ENCODE assay signal across 11 cellular contexts in the genomic region with DNA sequence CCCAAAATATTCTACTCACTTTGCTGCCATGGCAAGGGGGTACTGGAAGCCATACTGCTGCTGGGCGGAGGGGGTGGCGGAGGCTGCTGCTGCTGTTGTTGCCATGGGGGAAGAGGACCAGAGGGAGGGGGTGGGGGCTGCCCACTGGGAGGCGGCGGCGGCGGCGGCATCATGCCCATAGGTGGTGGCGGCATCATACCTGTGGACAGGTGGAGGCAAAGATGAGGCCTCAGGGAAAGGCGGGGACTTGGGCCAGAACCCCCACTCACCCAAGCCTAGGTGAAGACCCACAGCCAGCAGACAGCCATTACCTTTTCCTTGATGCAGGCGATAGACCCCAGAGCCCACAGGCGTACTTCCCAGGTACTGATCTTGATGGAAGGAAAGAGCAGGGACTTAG. TPM values are rescaled to one million over a fixed set of nuclear protein-coding genes. Genes with fewer than 3 reads are reported as not detected.
DNase-seq lines count a peak whose midpoint lies in the region; ATAC-seq and TF ChIP-seq lines count a peak whose summit lies in the region.
"Had no signal": no experiment of that assay in that cellular context is flagged by ENCODE, and none has a peak within 500 bp of the region (broad histone marks: within the 10 kb centered on the region; RNA-seq: fewer than 3 reads in every experiment).

No MANE protein-coding gene starts in this region.

- peak overlapping the region; percentile 57 for H3K27ac ChIP-seq in CD4-positive, alpha-beta memory T cell (ENCODE audit: low read depth, low read length)
- H3K27ac ChIP-seq in GM23338 (ENCODE audit: low read depth) = peak overlapping the region; percentile 72

- peaks cover 40% of the 10 kb centered on the region for H3K79me2 ChIP-seq in GM23338 (replicated peaks; ENCODE audit: insufficient read depth)

- no peak for TF ChIP-seq CTCF in GM23338 (conservative IDR thresholded peaks at IDR 0.05; ENCODE audit: low read depth in 2 of 2)
- TF ChIP-seq CTCF in GM10266 (IDR thresholded peaks at IDR 0.05; ENCODE audit: control insufficient read depth, insufficient read depth, low read depth, missing control alignments) = no peak

- H3K4me1 ChIP-seq in CD4-positive, alpha-beta memory T cell (ENCODE audit: insufficient read depth, low read length) = peaks cover 97% of the 10 kb centered on the region
- H3K4me1 ChIP-seq in GM23338 (ENCODE audit: insufficient read depth) = peaks cover 39% of the 10 kb centered on the region

- no peak overlapping the region for H2AFZ ChIP-seq in GM23338

- H3K9me3 Mint-ChIP-seq in CD4-positive, alpha-beta memory T cell = peaks cover 0 to 22% (median 0%) of the 10 kb centered on the region in 8 donors
- no peaks in the 10 kb centered on the region; the same call in 2 of the 3 replicates for H3K9me3 Mint-ChIP-seq in GM23338
- H3K9me3 Mint-ChIP-seq in central memory CD8-positive, alpha-beta T cell = no peaks in the 10 kb centered on the region

- POLR2A ChIA-PET in CD4-positive, alpha-beta memory T cell (lab: Charles Lee; ENCODE audit: partially characterized antibody) = interaction anchor here (1.5 to 33.1 kb wide), 3 partner anchors 8 to 731 kb away, joined by 3 to 1500 read pairs (median 398); a partner anchor contains a TSS

- no peaks in the 10 kb centered on the region for H3K27me3 ChIP-seq in CD4-positive, alpha-beta memory T cell (ENCODE audit: insufficient read depth, low read length)
- H3K27me3 ChIP-seq in GM23338 (ENCODE audit: insufficient read depth) = no peaks in the 10 kb centered on the region
- H3K27me3 ChIP-seq: tibial nerve had no signal

- no peak for ATAC-seq in GM23338
- no peak for ATAC-seq in central memory CD8-positive, alpha-beta T cell (replicated peaks; ENCODE audit: extremely low read depth, poor library complexity, severe bottlenecking)
- no peak for ATAC-seq in GM19035 (IDR thresholded peaks at IDR 0.05; ENCODE audit: unreplicated experiment)
- no peak for ATAC-seq in GM18873 (IDR thresholded peaks at IDR 0.05; ENCODE audit: low FRiP score, unreplicated experiment)

- H3K27ac Mint-ChIP-seq in CD4-positive, alpha-beta memory T cell = peak overlapping the region in 6 of 7 donors; percentile 89 to 97 (median 93)
- H3K27ac Mint-ChIP-seq in GM23338 = no peak overlapping the region
- H3K27ac Mint-ChIP-seq in central memory CD8-positive, alpha-beta T cell (ENCODE audit: low read depth) = peak overlapping the region; percentile 89

- H3K36me3 ChIP-seq in CD4-positive, alpha-beta memory T cell (ENCODE audit: insufficient read depth, low read length) = peaks cover 84% of the 10 kb centered on the region
- H3K36me3 ChIP-seq in GM23338 (ENCODE audit: insufficient read depth) = peaks cover 58% of the 10 kb centered on the region

- H3K9me3 ChIP-seq in CD4-positive, alpha-beta memory T cell (ENCODE audit: control insufficient read depth in 1 of 2, low read length in 2 of 2) = no peaks in the 10 kb centered on the region
- H3K9me3 ChIP-seq: tibial nerve had no signal

- peaks cover 59% of the 10 kb centered on the region for H4K20me1 ChIP-seq in GM23338 (replicated peaks; ENCODE audit: insufficient read depth)

- H3K4me3 Mint-ChIP-seq in CD4-positive, alpha-beta memory T cell = peak overlapping the region in 3 of 8 donors; percentile 5 to 85 (median 36)
- no peak overlapping the region for H3K4me3 Mint-ChIP-seq in GM23338
- H3K4me3 Mint-ChIP-seq in central memory CD8-positive, alpha-beta T cell = peak overlapping the region; percentile 53

- peak in 1 of 5 donors; percentile 28 for DNase-seq in CD4-positive, alpha-beta memory T cell
- DNase-seq in GM23338 (ENCODE audit: low spot score) (no peak), posterior vena cava (ENCODE audit: low spot score) (peak; percentile 50), GM10266 (ENCODE audit: extremely low spot score) (no peak), NK-92 (lab: John Stamatoyannopoulos, UW; ENCODE audit: unreplicated experiment) (no peak)
- no peak for DNase-seq in central memory CD8-positive, alpha-beta T cell (ENCODE audit: low spot score in 2 of 2)
- DNase-seq: NCI-H2107 had no signal

- peak overlapping the region in 1 of 2 donors; percentile 11 for H3K4me3 ChIP-seq in CD4-positive, alpha-beta memory T cell (ENCODE audit: low read length in 2 of 2)
- no peak overlapping the region for H3K4me3 ChIP-seq in GM23338
- H3K4me3 ChIP-seq: tibial nerve had no signal

- intact Hi-C loops in CD4-positive, alpha-beta memory T cell (cut with micrococcal nuclease) = loop anchor here (1.0 kb wide), 1 partner anchor 24 kb away; no protein-coding TSS in a partner anchor
- intact Hi-C loops in posterior vena cava (cut with DNase I) = no loop called here

- peaks cover 81% of the 10 kb centered on the region for H3F3A ChIP-seq in GM23338 (replicated peaks; ENCODE audit: low read depth)

- H3K4me1 Mint-ChIP-seq in CD4-positive, alpha-beta memory T cell = peaks cover 63 to 96% (median 84%) of the 10 kb centered on the region in 4 donors
- peaks cover 60% of the 10 kb centered on the region for H3K4me1 Mint-ChIP-seq in GM23338
- peaks cover 88% of the 10 kb centered on the region for H3K4me1 Mint-ChIP-seq in central memory CD8-positive, alpha-beta T cell

- no peaks in the 10 kb centered on the region for H3K9me2 ChIP-seq in GM23338 (ENCODE audit: insufficient read depth)

- H3K36me3 Mint-ChIP-seq in CD4-positive, alpha-beta memory T cell = peaks cover 83 to 89% of the 10 kb centered on the region in 2 donors
- peaks cover 89% of the 10 kb centered on the region for H3K36me3 Mint-ChIP-seq in GM23338 (ENCODE audit: low read depth)
- H3K36me3 Mint-ChIP-seq in central memory CD8-positive, alpha-beta T cell (ENCODE audit: insufficient read depth) = peaks cover 94% of the 10 kb centered on the region

- H3K27me3 Mint-ChIP-seq in CD4-positive, alpha-beta memory T cell = no peaks in the 10 kb centered on the region
- peaks cover 35% of the 10 kb centered on the region for H3K27me3 Mint-ChIP-seq in GM23338 (ENCODE audit: insufficient read depth, low read depth, poor library complexity)
- H3K27me3 Mint-ChIP-seq in central memory CD8-positive, alpha-beta T cell = no peaks in the 10 kb centered on the region

- CTCF ChIA-PET in CD4-positive, alpha-beta memory T cell (lab: Charles Lee; ENCODE audit: partially characterized antibody) = interaction anchor here (1.7 to 1.9 kb wide), 2 partner anchors 12 to 23 kb away, joined by 15 to 32 read pairs; a partner anchor contains a TSS

- H3K4me2 ChIP-seq in GM23338 = 0 out of 2 replicates have a peak overlapping the region, but pooled peaks have one; percentile 26

TF ChIP-seq in GM23338, 12 proteins besides CTCF, POLR2A, EP300 and RAD21 (continues in another document):
- TF ChIP-seq NANOG (IDR thresholded peaks at IDR 0.05; ENCODE audit: borderline replicate concordance) = no peak
- TF ChIP-seq ZNF114 (CRISPR knock-in tag; IDR thresholded peaks at IDR 0.05) = no peak
- TF ChIP-seq JUNB (IDR thresholded peaks at IDR 0.05; ENCODE audit: unreplicated experiment) = no peak
- TF ChIP-seq POLR2AphosphoS5 (IDR thresholded peaks at IDR 0.05; ENCODE audit: low read depth) = no peak
- TF ChIP-seq CREB1 (CRISPR knock-in tag; IDR thresholded peaks at IDR 0.05; ENCODE audit: low read depth) = no peak
- no peak for TF ChIP-seq EZH2 (IDR thresholded peaks at IDR 0.05; ENCODE audit: low read depth, unreplicated experiment)
- no peak for TF ChIP-seq STAT1 (IDR thresholded peaks at IDR 0.05; ENCODE audit: unreplicated experiment)
- TF ChIP-seq EZH2phosphoT487 (IDR thresholded peaks at IDR 0.05; ENCODE audit: unreplicated experiment) = no peak
- no peak for TF ChIP-seq ZNF331 (CRISPR knock-in tag; IDR thresholded peaks at IDR 0.05; ENCODE audit: low read depth)

RNA-seq across cellular contexts. Expression of a gene that starts 7.1 kb away (rescaled TPM):
- total RNA-seq in CD4-positive, alpha-beta memory T cell = 10 to 100 TPM; 10.7 to 11.3 TPM
- polyA plus RNA-seq in CD4-positive, alpha-beta memory T cell = under 1 TPM in 1 of 2 donors, not detected in 1; 0.38 TPM
- 3.9 and 4.4 TPM in 2 replicates for total RNA-seq in GM23338 (2014; rRNA removed; shearing (Covaris generic))
- polyA plus RNA-seq in GM23338 (2016; fragmentation: Nextera tagmentation; extraction: Ambion mirVana) = 1.5 and 2.8 TPM in 2 replicates
- 10 to 100 TPM; 19.3 to 43.2 TPM for total RNA-seq in posterior vena cava
- total RNA-seq: LHCN-M2 had no signal

RNA-seq across cellular contexts. Expression of a gene that starts 11.5 kb away (rescaled TPM):
- total RNA-seq in CD4-positive, alpha-beta memory T cell = 100 to 1,000 TPM; 805 to 832 TPM
- 100 to 1,000 TPM in 1 of 2 donors, 10 to 100 TPM in 1; 48.3 to 158 TPM for polyA plus RNA-seq in CD4-positive, alpha-beta memory T cell
- total RNA-seq in GM23338 (2014; rRNA removed; shearing (Covaris generic)) = 235 and 252 TPM in 2 replicates
- 76.9 and 82.9 TPM in 2 replicates for polyA plus RNA-seq in GM23338 (2016; fragmentation: Nextera tagmentation; extraction: Ambion mirVana)
- 100 to 1,000 TPM; 181 to 189 TPM for total RNA-seq in posterior vena cava

RNA-seq across cellular contexts. Expression of a gene that starts 22.9 kb away (rescaled TPM):
- 100 to 1,000 TPM; 440 to 463 TPM for total RNA-seq in CD4-positive, alpha-beta memory T cell
- polyA plus RNA-seq in CD4-positive, alpha-beta memory T cell = 100 to 1,000 TPM; 177 to 208 TPM
- 30.1 and 34.4 TPM in 2 replicates for total RNA-seq in GM23338 (2014; rRNA removed; shearing (Covaris generic))
- 50.4 and 60.5 TPM in 2 replicates for polyA plus RNA-seq in GM23338 (2016; fragmentation: Nextera tagmentation; extraction: Ambion mirVana)
- 10 to 100 TPM; 41.3 to 49.6 TPM for total RNA-seq in posterior vena cava

RNA-seq across cellular contexts. Expression of a gene that starts 36.1 kb away (rescaled TPM):
- total RNA-seq in CD4-positive, alpha-beta memory T cell = 100 to 1,000 TPM; 122 to 128 TPM
- 10 to 100 TPM; 32.3 to 57.2 TPM for polyA plus RNA-seq in CD4-positive, alpha-beta memory T cell
- total RNA-seq in GM23338 (2014; rRNA removed; shearing (Covaris generic)) = 32.3 and 42.6 TPM in 2 replicates
- polyA plus RNA-seq in GM23338 (2016; fragmentation: Nextera tagmentation; extraction: Ambion mirVana) = 9.9 and 11.2 TPM in 2 replicates
- 10 to 100 TPM; 13.2 to 14.7 TPM for total RNA-seq in posterior vena cava

RNA-seq across cellular contexts. Expression of a gene that starts 43.5 kb away (rescaled TPM):
- total RNA-seq in CD4-positive, alpha-beta memory T cell = 10 to 100 TPM; 41.3 to 42.7 TPM
- polyA plus RNA-seq in CD4-positive, alpha-beta memory T cell = 10 to 100 TPM; 22.4 to 42.1 TPM
- 38.9 and 45.2 TPM in 2 replicates for total RNA-seq in GM23338 (2014; rRNA removed; shearing (Covaris generic))
- polyA plus RNA-seq in GM23338 (2016; fragmentation: Nextera tagmentation; extraction: Ambion mirVana) = 27.2 and 31.6 TPM in 2 replicates
- total RNA-seq in posterior vena cava = 1 to 10 TPM; 9.2 to 9.4 TPM

Comparison
In these comparisons a context has a peak if more than half of its experiments do, and no peak if none do; other contexts are left out.
1. RNA of a gene that starts 22.9 kb away (total RNA-seq): 440 to 463 TPM in CD4-positive, alpha-beta memory T cell; 41.3 to 49.6 TPM in posterior vena cava and 30.1 to 34.4 TPM in GM23338; every median in the first group is over 4 times any median in the second.